8 cellular contexts compared by ENCODE assay signal in the genomic region with DNA sequence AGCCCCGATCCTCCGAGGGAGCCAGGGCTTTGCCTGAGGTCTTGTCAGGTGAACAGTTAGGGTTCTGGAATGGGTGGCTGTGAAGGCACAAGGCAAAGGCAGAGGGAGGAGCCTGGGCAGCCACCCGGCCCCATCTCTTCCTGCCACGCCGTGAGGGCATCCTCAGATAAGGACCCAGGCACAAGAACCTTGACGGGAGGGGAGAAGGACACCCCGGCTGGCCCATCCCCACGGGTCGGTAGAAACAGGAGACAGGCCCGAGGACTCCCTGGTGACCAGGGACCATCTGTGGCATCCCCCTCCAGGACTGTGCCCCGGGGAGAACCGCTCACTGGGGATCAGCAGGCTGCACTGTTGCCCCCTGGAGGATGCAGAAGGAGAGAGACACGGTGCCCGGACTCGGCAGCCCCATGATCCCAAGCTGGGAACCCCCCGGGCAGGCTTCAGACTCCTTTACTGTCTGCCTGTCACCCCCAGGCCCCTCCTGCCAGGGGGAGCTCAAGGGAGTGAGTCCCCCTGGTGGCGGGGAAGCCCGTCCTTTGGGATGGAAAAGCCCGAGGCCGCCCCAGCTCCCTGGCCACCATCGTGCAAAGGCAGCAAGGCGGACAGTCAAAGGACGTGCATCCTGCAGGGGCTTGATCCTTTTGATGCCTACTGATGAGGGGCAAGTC. TPM values are rescaled to one million over a fixed set of nuclear protein-coding genes. Genes with fewer than 3 reads are reported as not detected.
DNase-seq lines count a peak whose midpoint lies in the region; ATAC-seq and TF ChIP-seq lines count a peak whose summit lies in the region.

No MANE protein-coding gene starts in this region.

- no peaks in the 10 kb centered on the region for H3K9me2 ChIP-seq in MM.1S (replicated peaks; ENCODE audit: insufficient read depth, low read length)

- H4K20me1 ChIP-seq in MM.1S (ENCODE audit: insufficient read depth, low read length), result no peaks in the 10 kb centered on the region

- no peaks in the 10 kb centered on the region for H3F3A ChIP-seq in MM.1S (ENCODE audit: insufficient read depth, low read length)

- H2AFZ ChIP-seq in MM.1S (ENCODE audit: low read length), result peak overlapping the region; percentile 43; the same call in 1 of the 2 replicates

- H3K4me2 ChIP-seq in MM.1S (ENCODE audit: low read depth, low read length), result no peak overlapping the region

- H3K79me2 ChIP-seq in MM.1S (ENCODE audit: low read length), result no peaks in the 10 kb centered on the region

- DNase-seq in BE2C (peak; percentile 88), MM.1S (no peak), foreskin melanocyte (peak; percentile 39), retina (peak; percentile 78), NCI-H2227 (lab: John Stamatoyannopoulos, UW; ENCODE audit: unreplicated experiment) (no peak)
- peak; percentile 4 for DNase-seq in activated CD8-positive, alpha-beta memory T cell treated with anti-CD3 and anti-CD28 coated beads, Interleukin-2, amount 50 U/mL, for 24 hours (ENCODE audit: extremely low read depth)

- H3K27ac ChIP-seq in MM.1S (ENCODE audit: low read length), result no peak overlapping the region

- H3K4me1 ChIP-seq in BE2C (peaks cover 3% of the 10 kb centered on the region; the same call in 1 of the 2 replicates), MM.1S (ENCODE audit: low read length) (peaks cover 18% of the 10 kb centered on the region)

- ATAC-seq in GM21360 (IDR thresholded peaks at IDR 0.05; ENCODE audit: unreplicated experiment) (peak; percentile 63), HG03135 (IDR thresholded peaks at IDR 0.05; ENCODE audit: unreplicated experiment) (no peak)

- H3K9ac ChIP-seq in MM.1S (ENCODE audit: low read length), result no peak overlapping the region

- TF ChIP-seq CTCF in BE2C (IDR thresholded peaks at IDR 0.05; ENCODE audit: low read depth, low read length) (peak; percentile 89), MM.1S (IDR thresholded peaks at IDR 0.05; ENCODE audit: low read length) (peak; percentile 45)

- H3K27me3 ChIP-seq in BE2C (no peaks in the 10 kb centered on the region), MM.1S (replicated peaks; ENCODE audit: insufficient read depth, low read length) (no peaks in the 10 kb centered on the region)

- H3K9me3 ChIP-seq in BE2C, result no peaks in the 10 kb centered on the region
- no peaks in the 10 kb centered on the region for H3K9me3 ChIP-seq in MM.1S (replicated peaks; ENCODE audit: insufficient read depth, low read length)

- H3K4me3 ChIP-seq in BE2C (ENCODE audit: low read depth, low read length) (peak overlapping the region; percentile 46), MM.1S (ENCODE audit: low read length) (no peak overlapping the region)

- H3K36me3 ChIP-seq in BE2C (no peaks in the 10 kb centered on the region), MM.1S (replicated peaks; ENCODE audit: insufficient read depth, low read length) (no peaks in the 10 kb centered on the region)

RNA-seq across cellular contexts. Expression of gene PCSK6, which starts 12.3 kb away (rescaled TPM):
- polyA plus RNA-seq in BE2C (2012; ENCODE audit: insufficient read depth, insufficient read length, low read depth), result 39.9 TPM

Comparison
In these comparisons a context has a peak if more than half of its experiments do, and no peak if none do; other contexts are left out.
1. DNase-seq: peak in BE2C (single experiment), activated CD8-positive, alpha-beta memory T cell treated with anti-CD3 and anti-CD28 coated beads, Interleukin-2, amount 50 U/mL, for 24 hours (single experiment), foreskin melanocyte (single experiment) and retina (single experiment); none in MM.1S (single experiment) and NCI-H2227 (single experiment).